36 cellular contexts compared by ENCODE assay signal in genomic region chr2:133894429-133894828, GRCh38.
"Had no signal": no experiment of that assay in that cellular context is flagged by ENCODE, and none has a peak within 500 bp of the region (broad histone marks: within the 10 kb centered on the region; RNA-seq: fewer than 3 reads in every experiment).

No MANE protein-coding gene starts in this region.

- ATAC-seq: activated CD4-positive, alpha-beta T cell treated with anti-CD3 and anti-CD28 coated beads for 36 hours; activated CD4-positive, CD25-positive, alpha-beta regulatory T cell treated with anti-CD3 and anti-CD28 coated beads, Interleukin-2, amount 50 U/mL, for 24 hours; activated CD8-positive, alpha-beta memory T cell treated with anti-CD3 and anti-CD28 coated beads, Interleukin-2, amount 10 ng/mL, durations not matched to agents 7 days and 5 days; PC-3; WTC11 had no signal

- H3K9me3 ChIP-seq: MG63, Peyer's patch, SJSA1, SK-N-SH had no signal

- H3K9ac ChIP-seq: SK-N-SH had no signal

- H3K4me2 ChIP-seq: SK-N-SH had no signal

- DNase-seq: activated CD4-positive, alpha-beta memory T cell treated with anti-CD3 and anti-CD28 coated beads, Interleukin-2, amount 10 ng/mL, durations not matched to agents 7 days and 5 days; activated CD4-positive, alpha-beta T cell treated with anti-CD3 and anti-CD28 coated beads for 36 hours; activated CD4-positive, alpha-beta T cell treated with anti-CD3 and anti-CD28 coated beads, Interleukin-2, amount 50 U/mL, for 1 hour; activated CD8-positive, alpha-beta memory T cell treated with anti-CD3 and anti-CD28 coated beads for 24 hours; activated CD8-positive, alpha-beta memory T cell treated with anti-CD3 and anti-CD28 coated beads, Interleukin-2, amount 10 ng/mL, durations not matched to agents 7 days and 5 days; activated CD8-positive, alpha-beta memory T cell treated with anti-CD3 and anti-CD28 coated beads, Interleukin-2, amount 50 U/mL, for 48 hours; activated effector memory CD4-positive, alpha-beta T cell treated with anti-CD3 and anti-CD28 coated beads, Interleukin-2, amount 50 U/mL, for 16 hours; activated naive CD4-positive, alpha-beta T cell; activated naive CD4-positive, alpha-beta T cell treated with anti-CD3 and anti-CD28 coated beads, Interleukin-2, amount 50 U/mL, for 16 hours; activated naive CD8-positive, alpha-beta T cell treated with anti-CD3 and anti-CD28 coated beads for 36 hours; activated T-cell treated with anti-CD3 and anti-CD28 coated beads, Interleukin-2, amount 50 U/mL, for 48 hours; amniotic stem cell; aorta; brain microvascular endothelial cell; central memory CD4-positive, alpha-beta T cell; Kasumi-1; KG1; MG63; NCI-H1048; NCI-H1105 treated with DMSO at 0.1 percent for 48 hours; NCI-H1436; NCI-H1694; NCI-H1930; NCI-H345; NCI-H524 treated with DMSO at 0.1 percent for 48 hours; NK-92 treated with Interleukin-12 subunit alpha and Interleukin-12 subunit beta, amount 100 ng/mL, for 24 hours; PC-3; Peyer's patch; RPMI8226; SHP77 treated with DMSO at 0.1 percent for 48 hours; SK-N-SH had no signal

- H3K4me1 ChIP-seq: Peyer's patch, SJSA1 had no signal

- H3K9me3 Mint-ChIP-seq: T-helper 1 cell treated with Interleukin-12 subunit alpha and Interleukin-12 subunit beta and Interleukin-4 antibody, amounts not matched to agents 30 μg/mL and 1 μg/mL, for 36 hours; T-helper 2 cell treated with Interferon-gamma antibody and Interleukin-4, amounts not matched to agents 5 μg/mL and 100 μg/mL, for 36 hours had no signal

- H3K4me3 ChIP-seq: MG63, Peyer's patch, SJSA1 had no signal

- H3K27ac Mint-ChIP-seq: activated CD4-positive, alpha-beta memory T cell treated with anti-CD3 and anti-CD28 coated beads, Interleukin-2, amount 10 ng/mL, durations not matched to agents 7 days and 5 days; activated CD4-positive, alpha-beta T cell treated with anti-CD3 and anti-CD28 coated beads for 36 hours; activated CD8-positive, alpha-beta memory T cell treated with anti-CD3 and anti-CD28 coated beads, Interleukin-2, amount 10 ng/mL, durations not matched to agents 7 days and 5 days; activated naive CD8-positive, alpha-beta T cell treated with anti-CD3 and anti-CD28 coated beads for 36 hours; T-helper 1 cell treated with Interleukin-12 subunit alpha and Interleukin-12 subunit beta and Interleukin-4 antibody, amounts not matched to agents 30 μg/mL and 1 μg/mL, for 36 hours; T-helper 2 cell treated with Interferon-gamma antibody and Interleukin-4, amounts not matched to agents 5 μg/mL and 100 μg/mL, for 36 hours; WTC11 had no signal

- H3K27me3 Mint-ChIP-seq: activated CD8-positive, alpha-beta memory T cell treated with anti-CD3 and anti-CD28 coated beads, Interleukin-2, amount 10 ng/mL, durations not matched to agents 7 days and 5 days had no signal

- H3K27me3 ChIP-seq: brain microvascular endothelial cell, MG63, Peyer's patch, SJSA1 had no signal

- H3K27ac ChIP-seq: brain microvascular endothelial cell, Peyer's patch, SJSA1 had no signal

- H3K36me3 Mint-ChIP-seq: activated CD8-positive, alpha-beta memory T cell treated with anti-CD3 and anti-CD28 coated beads, Interleukin-2, amount 10 ng/mL, durations not matched to agents 7 days and 5 days; activated naive CD8-positive, alpha-beta T cell treated with anti-CD3 and anti-CD28 coated beads for 36 hours had no signal

- H3K4me1 Mint-ChIP-seq: activated CD4-positive, alpha-beta T cell treated with anti-CD3 and anti-CD28 coated beads for 36 hours; activated naive CD8-positive, alpha-beta T cell treated with anti-CD3 and anti-CD28 coated beads for 36 hours had no signal

- H3K4me3 Mint-ChIP-seq: activated CD4-positive, alpha-beta memory T cell treated with anti-CD3 and anti-CD28 coated beads, Interleukin-2, amount 10 ng/mL, durations not matched to agents 7 days and 5 days; activated CD4-positive, alpha-beta T cell treated with anti-CD3 and anti-CD28 coated beads for 36 hours; activated CD8-positive, alpha-beta memory T cell treated with anti-CD3 and anti-CD28 coated beads, Interleukin-2, amount 10 ng/mL, durations not matched to agents 7 days and 5 days; activated naive CD8-positive, alpha-beta T cell treated with anti-CD3 and anti-CD28 coated beads for 36 hours; T-helper 1 cell treated with Interleukin-12 subunit alpha and Interleukin-12 subunit beta and Interleukin-4 antibody, amounts not matched to agents 30 μg/mL and 1 μg/mL, for 36 hours; T-helper 2 cell treated with Interferon-gamma antibody and Interleukin-4, amounts not matched to agents 5 μg/mL and 100 μg/mL, for 36 hours; WTC11 had no signal

- H3K36me3 ChIP-seq: brain microvascular endothelial cell, MG63, Peyer's patch, SJSA1 had no signal
